Comparison of ENCODE assay signal across 28 cellular contexts in the genomic region with DNA sequence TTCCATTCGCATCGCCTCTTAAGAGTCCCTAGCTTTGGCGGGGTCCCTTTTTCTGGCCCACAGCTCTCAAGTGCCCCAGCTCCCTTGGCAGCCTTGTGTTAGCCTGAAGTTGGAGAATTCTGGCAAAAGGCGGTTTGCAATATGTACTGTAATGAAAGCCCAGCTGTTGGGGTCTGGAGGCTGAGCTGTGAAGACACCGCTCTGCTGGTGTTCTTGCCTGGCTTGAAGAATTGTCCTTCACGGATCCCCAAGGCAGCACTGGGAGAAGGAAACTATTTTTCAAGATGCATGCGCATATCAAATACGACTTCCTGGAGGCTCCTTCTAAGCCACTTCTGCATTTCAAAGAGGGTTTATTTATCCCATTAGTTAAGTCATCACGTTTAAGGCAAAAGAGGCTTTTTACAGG. TPM values are rescaled to one million over a fixed set of nuclear protein-coding genes. Genes with fewer than 3 reads are reported as not detected.
DNase-seq lines count a peak whose midpoint lies in the region; ATAC-seq and TF ChIP-seq lines count a peak whose summit lies in the region.
"Had no signal": no experiment of that assay in that cellular context is flagged by ENCODE, and none has a peak within 500 bp of the region (broad histone marks: within the 10 kb centered on the region; RNA-seq: fewer than 3 reads in every experiment).

No MANE protein-coding gene starts in this region.

- DNase-seq in NOMO-1 (lab: John Stamatoyannopoulos, UW; ENCODE audit: unreplicated experiment in 2 of 2) (peak; percentile 34 to 35), NOMO-1 treated with dmso at 0.1 percent for 144 hours (lab: John Stamatoyannopoulos, UW; ENCODE audit: unreplicated experiment) (no peak), OCI-M1 (lab: John Stamatoyannopoulos, UW) (peak; percentile 38), smooth muscle cell (lab: John Stamatoyannopoulos, UW; ENCODE audit: unreplicated experiment) (no peak), left ventricle myocardium inferior (no peak)
- DNase-seq: 8988T; activated CD8-positive, alpha-beta T cell treated with anti-CD3 and anti-CD28 coated beads, Interleukin-2, amount 10 ng/mL, durations not matched to agents 7 days and 5 days; activated naive CD4-positive, alpha-beta T cell treated with Interleukin-2 at 50 U/mL for 16 hours; activated T-cell treated with anti-CD3 and anti-CD28 coated beads, Interleukin-2, amount 50 U/mL, for 1 hour; amniotic stem cell; dermis blood vessel endothelial cell; DMS53; GOT3; head of caudate nucleus; KG1; naive B cell; NCI-H1048; NCI-H1930; NCI-H226; NCI-H82; right cardiac atrium; stimulated activated CD4-positive, alpha-beta T cell treated with anti-CD3 and anti-CD28 coated beads, Interleukin-15, amount 100 ng/mL, for 24 hours; T-helper 2 cell; upper lobe of right lung had no signal

- H3K9me3 ChIP-seq in ectodermal cell (ENCODE audit: control insufficient read depth, low read length) (no peaks in the 10 kb centered on the region), smooth muscle cell (replicated peaks; ENCODE audit: low read depth) (no peaks in the 10 kb centered on the region), left ventricle myocardium inferior (replicated peaks) (no peaks in the 10 kb centered on the region)
- H3K9me3 ChIP-seq: upper lobe of right lung had no signal

- peak overlapping the region; percentile 52 for H2AFZ ChIP-seq in smooth muscle cell (ENCODE audit: low read depth)

- H3K79me2 ChIP-seq in smooth muscle cell (ENCODE audit: low read depth), result no peaks in the 10 kb centered on the region

- H3K4me1 ChIP-seq in ectodermal cell (ENCODE audit: control insufficient read depth, insufficient read depth, low read length) (peaks cover 9% of the 10 kb centered on the region), smooth muscle cell (ENCODE audit: low read depth) (peaks cover 8% of the 10 kb centered on the region), left ventricle myocardium inferior (no peaks in the 10 kb centered on the region)
- H3K4me1 ChIP-seq: upper lobe of right lung had no signal

- H3K27me3 ChIP-seq in ectodermal cell (ENCODE audit: control insufficient read depth, insufficient read depth, low read length, poor library complexity, severe bottlenecking), result no peaks in the 10 kb centered on the region
- no peaks in the 10 kb centered on the region for H3K27me3 ChIP-seq in smooth muscle cell (ENCODE audit: low read depth)
- no peaks in the 10 kb centered on the region for H3K27me3 ChIP-seq in left ventricle myocardium inferior (ENCODE audit: low read depth)
- H3K27me3 ChIP-seq: upper lobe of right lung had no signal

- H3K4me2 ChIP-seq in smooth muscle cell, result no peak overlapping the region

- ATAC-seq in HG03378 (IDR thresholded peaks at IDR 0.05; ENCODE audit: unreplicated experiment), result no peak
- no peak for ATAC-seq in GM19328 (IDR thresholded peaks at IDR 0.05; ENCODE audit: unreplicated experiment)
- ATAC-seq: activated CD4-positive, CD25-positive, alpha-beta regulatory T cell treated with anti-CD3 and anti-CD28 coated beads, Interleukin-2, amount 50 U/mL, for 24 hours; activated CD8-positive, alpha-beta T cell treated with anti-CD3 and anti-CD28 coated beads, Interleukin-2, amount 10 ng/mL, durations not matched to agents 7 days and 5 days; right cardiac atrium; upper lobe of right lung had no signal

- no peak for TF ChIP-seq CTCF in smooth muscle cell (IDR thresholded peaks at IDR 0.05; ENCODE audit: borderline replicate concordance, insufficient read depth, poor library complexity, severe bottlenecking)
- TF ChIP-seq CTCF in left ventricle myocardium inferior (IDR thresholded peaks at IDR 0.05; ENCODE audit: borderline replicate concordance), result no peak

- H3K27ac ChIP-seq in ectodermal cell (ENCODE audit: insufficient read depth, low read depth, low read length, poor library complexity, severe bottlenecking), result peak overlapping the region; percentile 36
- no peak overlapping the region for H3K27ac ChIP-seq in smooth muscle cell (ENCODE audit: low read depth)
- H3K27ac ChIP-seq in left ventricle myocardium inferior (replicated peaks), result no peak overlapping the region
- H3K27ac ChIP-seq: upper lobe of right lung had no signal

- no peaks in the 10 kb centered on the region for H4K20me1 ChIP-seq in smooth muscle cell (ENCODE audit: low read depth)

- WGBS in ectodermal cell, 2 experiments, result 5 to 8% methylated on average over 9 of the region's 9 CpGs
- WGBS in smooth muscle cell (ENCODE audit: low lambda C conversion rate), result 43% methylated on average over 9 of the region's 9 CpGs

- H3K9ac ChIP-seq in smooth muscle cell (ENCODE audit: low read depth), result no peak overlapping the region

- H3K4me3 ChIP-seq in ectodermal cell (ENCODE audit: insufficient read depth, low read depth, low read length), result no peak overlapping the region
- H3K4me3 ChIP-seq in smooth muscle cell, result no peak overlapping the region
- no peak overlapping the region for H3K4me3 ChIP-seq in left ventricle myocardium inferior
- H3K4me3 ChIP-seq: upper lobe of right lung had no signal

- intact Hi-C loops in left ventricle myocardium inferior (cut with micrococcal nuclease), result no loop called here

- H3F3A ChIP-seq in smooth muscle cell (ENCODE audit: low read depth), result no peaks in the 10 kb centered on the region

- H3K36me3 ChIP-seq in ectodermal cell (ENCODE audit: control insufficient read depth, insufficient read depth, low read length), result no peaks in the 10 kb centered on the region
- no peaks in the 10 kb centered on the region for H3K36me3 ChIP-seq in smooth muscle cell (ENCODE audit: low read depth)
- H3K36me3 ChIP-seq in left ventricle myocardium inferior, result no peaks in the 10 kb centered on the region
- H3K36me3 ChIP-seq: upper lobe of right lung had no signal

RNA-seq across cellular contexts. Expression of a gene that starts 21.4 kb away (rescaled TPM):
- polyA plus RNA-seq in ectodermal cell (2013, experiment 1 of 4), result 541 TPM
- polyA plus RNA-seq in ectodermal cell (2013, experiment 2 of 4), result 438 TPM
- 358 TPM for polyA plus RNA-seq in ectodermal cell (2013, experiment 3 of 4)
- 422 TPM for polyA plus RNA-seq in ectodermal cell (2013, experiment 4 of 4)
- total RNA-seq in smooth muscle cell (209 and 213 TPM in 2 replicates), left ventricle myocardium inferior (105 TPM)
- 58.2 and 67.9 TPM in 2 replicates for polyA plus RNA-seq in smooth muscle cell

Comparison
In these comparisons a context has a peak if more than half of its experiments do, and no peak if none do; other contexts are left out.
1. DNase-seq: peak in NOMO-1 (2 of 2) and OCI-M1 (single experiment); none in NOMO-1 treated with dmso at 0.1 percent for 144 hours (single experiment), smooth muscle cell (single experiment) and left ventricle myocardium inferior (single experiment).